8 cellular contexts compared by ENCODE assay signal in the genomic region with DNA sequence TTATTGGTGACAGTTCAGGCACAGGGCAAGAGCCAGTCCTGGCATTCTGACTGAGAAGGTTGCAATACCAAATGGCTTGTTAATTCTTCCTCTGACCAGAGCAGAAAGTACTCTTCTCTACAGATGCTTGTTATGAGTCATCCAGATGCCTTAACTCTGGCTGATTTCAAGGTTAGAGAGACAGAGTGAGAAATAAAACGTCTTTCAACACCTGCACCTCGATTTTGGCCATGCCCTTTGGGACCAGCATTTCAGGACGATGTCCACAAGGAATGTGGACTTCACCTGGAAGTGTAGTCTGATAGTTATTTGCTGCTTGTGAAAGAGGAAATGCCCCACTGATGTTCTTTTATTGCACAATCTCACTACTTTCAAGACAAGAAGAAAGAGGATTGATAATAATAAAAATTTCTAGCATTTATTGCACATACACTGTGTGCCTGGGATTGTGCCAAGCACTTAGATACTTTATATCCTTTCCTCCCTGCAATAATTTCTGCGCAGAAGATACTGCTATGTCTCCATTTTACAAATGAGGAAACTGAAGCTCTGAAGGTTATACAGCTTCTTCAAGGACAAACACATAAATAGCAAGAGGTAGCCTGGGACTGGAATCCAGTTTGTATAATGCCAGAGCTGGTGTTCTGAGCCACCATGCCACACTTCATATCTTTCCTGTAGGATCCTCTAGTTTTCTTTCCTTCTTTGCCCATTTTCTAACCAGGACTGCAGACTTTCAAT. TPM values are rescaled to one million over a fixed set of nuclear protein-coding genes. Genes with fewer than 3 reads are reported as not detected.
A peak's percentile ranks its signal among the peaks of the same experiment; 100 is the strongest.
DNase-seq lines count a peak whose midpoint lies in the region; ATAC-seq and TF ChIP-seq lines count a peak whose summit lies in the region.

No MANE protein-coding gene starts in this region.

- WGBS in gastroesophageal sphincter (ENCODE audit: low coverage in 1 of 2), 2 donors: 46 to 59% methylated on average over 3 to 4 of the region's 4 CpGs

- H3K4me1 ChIP-seq in gastroesophageal sphincter: peaks cover 0 to 6% (median 0%) of the 10 kb centered on the region in 3 donors

- TF ChIP-seq POLR2A in gastroesophageal sphincter (IDR thresholded peaks at IDR 0.05): no peak

- no peaks in the 10 kb centered on the region for H3K27me3 ChIP-seq in gastroesophageal sphincter

- DNase-seq in A172 (ENCODE audit: low spot score): peak; percentile 38
- DNase-seq in SKM-1 treated with dmso at 0.1 percent for 144 hours (lab: John Stamatoyannopoulos, UW; ENCODE audit: unreplicated experiment): peak; percentile 67
- DNase-seq in renal cortical epithelial cell (ENCODE audit: low read depth): peak; percentile 77
- no peak for DNase-seq in left ventricle myocardium superior
- DNase-seq in cerebellum (ENCODE audit: low spot score): no peak

- no peak overlapping the region for H3K4me3 ChIP-seq in gastroesophageal sphincter

- no peaks in the 10 kb centered on the region for H3K36me3 ChIP-seq in gastroesophageal sphincter

- intact Hi-C loops in left ventricle myocardium superior (cut with micrococcal nuclease): no loop called here

- H3K27ac ChIP-seq in gastroesophageal sphincter: no peak overlapping the region

- H3K9me3 ChIP-seq in gastroesophageal sphincter: no peaks in the 10 kb centered on the region

- ATAC-seq in GM19035 (IDR thresholded peaks at IDR 0.05; ENCODE audit: unreplicated experiment) (peak; percentile 99), HG03097 (IDR thresholded peaks at IDR 0.05; ENCODE audit: low FRiP score, unreplicated experiment) (peak; percentile 100), left ventricle myocardium superior (no peak), gastroesophageal sphincter (no peak)

- TF ChIP-seq CTCF in gastroesophageal sphincter (IDR thresholded peaks at IDR 0.05): no peak

- TF ChIP-seq EP300 in gastroesophageal sphincter (IDR thresholded peaks at IDR 0.05): no peak

RNA-seq across cellular contexts. Expression of a gene that starts 33.5 kb away (rescaled TPM):
- total RNA-seq in A172 (2014; rRNA removed; shearing (Covaris generic)): 163 and 198 TPM in 2 replicates
- 42.2 and 48.6 TPM in 2 replicates for total RNA-seq in renal cortical epithelial cell
- total RNA-seq in left ventricle myocardium superior: 21.8 TPM
- total RNA-seq in gastroesophageal sphincter: 10 to 100 TPM; 36.1 to 53.3 (median 45.4) TPM
- total RNA-seq in cerebellum: 27.2 TPM

RNA-seq across cellular contexts. Expression of a gene that starts 43.9 kb away (rescaled TPM):
- 2.7 and 3.6 TPM in 2 replicates for total RNA-seq in A172 (2014; rRNA removed; shearing (Covaris generic))
- total RNA-seq in renal cortical epithelial cell (3.6 and 3.8 TPM in 2 replicates), left ventricle myocardium superior (1.8 TPM), gastroesophageal sphincter (10 to 100 TPM in 3 of 4 donors, 1 to 10 TPM in 1; 8.6 to 21.1 (median 14.2) TPM), cerebellum (20.6 TPM)

Comparison
In these comparisons a context has a peak if more than half of its experiments do, and no peak if none do; other contexts are left out.
1. DNase-seq: peak in A172 (single experiment), SKM-1 treated with dmso at 0.1 percent for 144 hours (single experiment) and renal cortical epithelial cell (single experiment); none in left ventricle myocardium superior (single experiment) and cerebellum (single experiment).
2. ATAC-seq: peak in GM19035 (single experiment) and HG03097 (single experiment); none in left ventricle myocardium superior (single experiment) and gastroesophageal sphincter (single experiment).